In genomic region chr20:38049800-38050199, GRCh38 we compare ENCODE assay signal across 1 cellular context.
TF ChIP-seq lines count a peak whose summit lies in the region.

No MANE protein-coding gene starts in this region.

TF ChIP-seq in GM23338, 12 proteins besides CTCF, POLR2A, EP300 and RAD21 (continued from another document):
- TF ChIP-seq ZNF462 (CRISPR knock-in tag; IDR thresholded peaks at IDR 0.05) (no peak), JUNB (IDR thresholded peaks at IDR 0.05; ENCODE audit: unreplicated experiment) (no peak), EZH2 (IDR thresholded peaks at IDR 0.05; ENCODE audit: low read depth, unreplicated experiment) (no peak), STAT1 (IDR thresholded peaks at IDR 0.05; ENCODE audit: unreplicated experiment) (no peak), REST (IDR thresholded peaks at IDR 0.05; ENCODE audit: unreplicated experiment) (no peak)
